Comparison of ENCODE assay signal across 10 cellular contexts in the genomic region with DNA sequence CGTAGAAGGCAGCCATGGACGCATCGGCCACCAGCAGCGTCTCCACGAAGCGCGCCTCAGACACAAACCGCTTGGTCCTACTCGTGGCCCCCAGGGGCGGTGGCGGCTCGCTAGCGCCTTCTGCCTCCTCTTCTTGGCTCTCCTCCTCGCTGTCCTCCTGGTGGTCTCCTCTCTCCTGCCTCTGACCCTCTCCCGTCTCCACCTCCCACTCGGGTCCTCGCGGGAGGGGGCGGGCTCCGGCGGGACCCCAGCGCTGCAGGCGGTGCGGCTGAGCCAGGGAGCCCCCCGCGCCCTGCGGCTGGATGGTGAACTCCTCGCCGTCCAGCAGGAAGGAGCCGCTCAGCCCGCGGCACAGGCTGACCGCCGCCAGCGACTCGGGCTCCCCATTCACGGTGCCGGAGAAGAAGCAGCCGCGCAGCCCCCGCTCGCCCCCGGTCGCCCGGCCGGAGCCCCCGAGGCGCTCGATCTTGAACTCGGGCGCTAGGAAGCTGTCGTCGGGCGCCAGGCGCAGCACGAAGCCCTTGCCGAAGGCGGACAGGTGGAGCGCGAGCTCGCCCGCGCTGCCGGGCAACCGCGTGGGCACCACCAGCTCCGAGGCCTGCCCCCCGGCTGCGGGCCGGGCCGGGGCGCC. TPM values are rescaled to one million over a fixed set of nuclear protein-coding genes. Genes with fewer than 3 reads are reported as not detected.
A peak's percentile ranks its signal among the peaks of the same experiment; 100 is the strongest.
DNase-seq lines count a peak whose midpoint lies in the region; ATAC-seq and TF ChIP-seq lines count a peak whose summit lies in the region.
"Had no signal": no experiment of that assay in that cellular context is flagged by ENCODE, and none has a peak within 500 bp of the region (broad histone marks: within the 10 kb centered on the region; RNA-seq: fewer than 3 reads in every experiment).

No MANE protein-coding gene starts in this region.

- H3F3A ChIP-seq in GM23338 (replicated peaks; ENCODE audit: low read depth) = peaks cover 15% of the 10 kb centered on the region

- no peak overlapping the region for H3K27ac Mint-ChIP-seq in GM23338

- intact Hi-C loops in right cardiac atrium (cut with DNase I) = loop anchor here (2.0 to 10.0 kb wide), 4 partner anchors 210 to 215 kb away; no protein-coding TSS in a partner anchor
- intact Hi-C loops in sigmoid colon (cut with DNase I) = loop anchor here (2.0 kb wide), 3 partner anchors 37 to 215 kb away; partner anchors contain the start of gene ZBTB44

- H3K79me2 ChIP-seq in GM23338 (replicated peaks; ENCODE audit: insufficient read depth) = no peaks in the 10 kb centered on the region

- H3K4me2 ChIP-seq in GM23338 = peak overlapping the region; percentile 90

- H3K9me2 ChIP-seq in GM23338 (ENCODE audit: insufficient read depth) = no peaks in the 10 kb centered on the region

- under 1% methylated on average over 72 of the region's 72 CpGs for WGBS in right cardiac atrium
- 1 to 2% methylated on average over 72 of the region's 72 CpGs for WGBS in sigmoid colon, 2 donors

- H3K4me3 ChIP-seq in GM23338 = peak overlapping the region; percentile 66
- peak overlapping the region; percentile 47 for H3K4me3 ChIP-seq in WERI-Rb-1 (ENCODE audit: low read depth, low read length)
- peak overlapping the region; percentile 64 for H3K4me3 ChIP-seq in right cardiac atrium (ENCODE audit: low read length)
- H3K4me3 ChIP-seq in sigmoid colon = peak overlapping the region; percentile 43 to 74 (median 60)

- no peaks in the 10 kb centered on the region for H4K20me1 ChIP-seq in GM23338 (replicated peaks; ENCODE audit: insufficient read depth)

- no peaks in the 10 kb centered on the region for H3K9me3 Mint-ChIP-seq in GM23338

- H3K27ac ChIP-seq in GM23338 (ENCODE audit: low read depth) (no peak overlapping the region), WERI-Rb-1 (no peak overlapping the region), right cardiac atrium (ENCODE audit: low read length) (no peak overlapping the region), sigmoid colon (peak overlapping the region; percentile 50 to 77 (median 59))

- DNase-seq in GM23338 (ENCODE audit: low spot score) (peak; percentile 70), WERI-Rb-1 (peak; percentile 70), right cardiac atrium (peak in 1 of 3 donors; percentile 73), sigmoid colon (peak; percentile 84), NCI-H2107 (lab: John Stamatoyannopoulos, UW) (no peak), GM10248 (ENCODE audit: extremely low spot score) (no peak), G401 (ENCODE audit: low spot score) (no peak)
- DNase-seq: SHP77 had no signal

- no peak for TF ChIP-seq POLR2A in sigmoid colon (IDR thresholded peaks at IDR 0.05)

- no peak for TF ChIP-seq EP300 in sigmoid colon (IDR thresholded peaks at IDR 0.05)

- H3K36me3 ChIP-seq in GM23338 (ENCODE audit: insufficient read depth) = no peaks in the 10 kb centered on the region
- H3K36me3 ChIP-seq in WERI-Rb-1 = no peaks in the 10 kb centered on the region
- H3K36me3 ChIP-seq in sigmoid colon = no peaks in the 10 kb centered on the region

- peaks cover 18% of the 10 kb centered on the region; the same call in 1 of the 2 replicates for H3K4me1 ChIP-seq in GM23338 (ENCODE audit: insufficient read depth)
- no peaks in the 10 kb centered on the region for H3K4me1 ChIP-seq in right cardiac atrium (ENCODE audit: control insufficient read depth, insufficient read depth, low read length)
- peaks cover 0 to 38% (median 30%) of the 10 kb centered on the region in 4 donors for H3K4me1 ChIP-seq in sigmoid colon

- peaks cover 26% of the 10 kb centered on the region for H3K4me1 Mint-ChIP-seq in GM23338

- peaks cover 13% of the 10 kb centered on the region; the same call in 2 of the 3 replicates for H3K36me3 Mint-ChIP-seq in GM23338 (ENCODE audit: low read depth)

- H2AFZ ChIP-seq in GM23338 = peak overlapping the region; percentile 69; the same call in 1 of the 2 replicates

- in situ Hi-C loops in G401 (cut with HindIII; ENCODE audit: low sequenced_read_pairs) = loop anchor here (25.0 kb wide), 1 partner anchor 435 kb away; no protein-coding TSS in a partner anchor

- POLR2A ChIA-PET in GM10248 (lab: Yijun Ruan, JAX) = no interaction called here

- peaks cover 50% of the 10 kb centered on the region for H3K27me3 Mint-ChIP-seq in GM23338 (ENCODE audit: insufficient read depth, low read depth, poor library complexity)

- H3K27me3 ChIP-seq in GM23338 (ENCODE audit: insufficient read depth) (peaks cover 44% of the 10 kb centered on the region), WERI-Rb-1 (ENCODE audit: insufficient read depth, low read depth, severe bottlenecking) (peaks cover 48% of the 10 kb centered on the region), right cardiac atrium (ENCODE audit: control insufficient read depth, insufficient read depth) (no peaks in the 10 kb centered on the region), sigmoid colon (peaks cover 0 to 11% (median 0%) of the 10 kb centered on the region in 3 donors)

- CTCF ChIA-PET in GM10248 (lab: Yijun Ruan, JAX) = interaction anchor here (18.4 kb wide), 1 partner anchor 438 kb away, joined by 447 read pairs; no protein-coding TSS in a partner anchor

- peak; percentile 31 to 64; a peak in 3 of 4 replicates for TF ChIP-seq CTCF in GM23338 (conservative IDR thresholded peaks at IDR 0.05; ENCODE audit: low read depth in 2 of 2)
- peak; percentile 73 for TF ChIP-seq CTCF in WERI-Rb-1 (IDR thresholded peaks at IDR 0.05; ENCODE audit: low read depth, low read length)
- peak; percentile 27 to 51 (median 50) for TF ChIP-seq CTCF in sigmoid colon (IDR thresholded peaks at IDR 0.05)
- no peak for TF ChIP-seq CTCF in GM10248 (IDR thresholded peaks at IDR 0.05; ENCODE audit: control extremely low read depth, extremely low read depth, low read depth, missing control alignments)

- peak overlapping the region; percentile 64 for H3K4me3 Mint-ChIP-seq in GM23338

- H3K9me3 ChIP-seq in WERI-Rb-1 (ENCODE audit: severe bottlenecking) (no peaks in the 10 kb centered on the region), right cardiac atrium (ENCODE audit: control insufficient read depth, low read length) (no peaks in the 10 kb centered on the region), sigmoid colon (no peaks in the 10 kb centered on the region)

- ATAC-seq in GM23338 = peak; percentile 45
- peak; percentile 5 to 19 for ATAC-seq in right cardiac atrium
- ATAC-seq in GM18861 (IDR thresholded peaks at IDR 0.05; ENCODE audit: unreplicated experiment) = no peak

TF ChIP-seq in GM23338, 12 proteins besides CTCF, POLR2A, EP300 and RAD21:
- peak; percentile 56 for TF ChIP-seq EZH2 (IDR thresholded peaks at IDR 0.05; ENCODE audit: low read depth, unreplicated experiment)
- TF ChIP-seq, protein P1, sequence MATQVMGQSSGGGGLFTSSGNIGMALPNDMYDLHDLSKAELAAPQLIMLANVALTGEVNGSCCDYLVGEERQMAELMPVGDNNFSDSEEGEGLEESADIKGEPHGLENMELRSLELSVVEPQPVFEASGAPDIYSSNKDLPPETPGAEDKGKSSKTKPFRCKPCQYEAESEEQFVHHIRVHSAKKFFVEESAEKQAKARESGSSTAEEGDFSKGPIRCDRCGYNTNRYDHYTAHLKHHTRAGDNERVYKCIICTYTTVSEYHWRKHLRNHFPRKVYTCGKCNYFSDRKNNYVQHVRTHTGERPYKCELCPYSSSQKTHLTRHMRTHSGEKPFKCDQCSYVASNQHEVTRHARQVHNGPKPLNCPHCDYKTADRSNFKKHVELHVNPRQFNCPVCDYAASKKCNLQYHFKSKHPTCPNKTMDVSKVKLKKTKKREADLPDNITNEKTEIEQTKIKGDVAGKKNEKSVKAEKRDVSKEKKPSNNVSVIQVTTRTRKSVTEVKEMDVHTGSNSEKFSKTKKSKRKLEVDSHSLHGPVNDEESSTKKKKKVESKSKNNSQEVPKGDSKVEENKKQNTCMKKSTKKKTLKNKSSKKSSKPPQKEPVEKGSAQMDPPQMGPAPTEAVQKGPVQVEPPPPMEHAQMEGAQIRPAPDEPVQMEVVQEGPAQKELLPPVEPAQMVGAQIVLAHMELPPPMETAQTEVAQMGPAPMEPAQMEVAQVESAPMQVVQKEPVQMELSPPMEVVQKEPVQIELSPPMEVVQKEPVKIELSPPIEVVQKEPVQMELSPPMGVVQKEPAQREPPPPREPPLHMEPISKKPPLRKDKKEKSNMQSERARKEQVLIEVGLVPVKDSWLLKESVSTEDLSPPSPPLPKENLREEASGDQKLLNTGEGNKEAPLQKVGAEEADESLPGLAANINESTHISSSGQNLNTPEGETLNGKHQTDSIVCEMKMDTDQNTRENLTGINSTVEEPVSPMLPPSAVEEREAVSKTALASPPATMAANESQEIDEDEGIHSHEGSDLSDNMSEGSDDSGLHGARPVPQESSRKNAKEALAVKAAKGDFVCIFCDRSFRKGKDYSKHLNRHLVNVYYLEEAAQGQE (IDR thresholded peaks at IDR 0.05; ENCODE audit: unreplicated experiment) = no peak

RNA-seq across cellular contexts. Expression of gene ADAMTS8, which starts 0.7 kb away (rescaled TPM):
- total RNA-seq in GM23338 (2014; rRNA removed; shearing (Covaris generic)) = 15.3 and 16.2 TPM in 2 replicates
- polyA plus RNA-seq in GM23338 (2016; fragmentation: Nextera tagmentation; extraction: Ambion mirVana) = 7.5 and 7.7 TPM in 2 replicates
- total RNA-seq in right cardiac atrium = 10 to 100 TPM in 1 of 4 donors, 1 to 10 TPM in 1, under 1 TPM in 2; 0.45 to 10.1 (median 0.95) TPM
- polyA plus RNA-seq in right cardiac atrium = 0.88 TPM
- 10 to 100 TPM in 1 of 4 donors, 1 to 10 TPM in 3; 3.5 to 11.9 (median 6.7) TPM for total RNA-seq in sigmoid colon
- polyA plus RNA-seq in sigmoid colon = 1 to 10 TPM in 1 of 3 donors, under 1 TPM in 1, not detected in 1; under 0.01 to 3.3 TPM
- total RNA-seq in G401 (2014; rRNA removed; shearing (Covaris generic)) = not detected in 2 replicates
- total RNA-seq: dermis microvascular lymphatic vessel endothelial cell had no signal

RNA-seq across cellular contexts. Expression of gene ADAMTS15, which starts 20.7 kb away (rescaled TPM):
- 5.6 and 7.7 TPM in 2 replicates for total RNA-seq in GM23338 (2014; rRNA removed; shearing (Covaris generic))
- polyA plus RNA-seq in GM23338 (2016; fragmentation: Nextera tagmentation; extraction: Ambion mirVana) (0.38 and 0.42 TPM in 2 replicates), right cardiac atrium (13.7 TPM), sigmoid colon (1 to 10 TPM in 1 of 3 donors, under 1 TPM in 2; 0.46 to 6.1 (median 0.60) TPM)
- total RNA-seq in right cardiac atrium (10 to 100 TPM; 13.4 to 30.2 (median 30.0) TPM), sigmoid colon (1 to 10 TPM; 2.1 to 8.9 (median 3.2) TPM)
- not detected in 2 replicates for total RNA-seq in G401 (2014; rRNA removed; shearing (Covaris generic))

Comparison
In these comparisons a context has a peak if more than half of its experiments do, and no peak if none do; other contexts are left out.
1. DNase-seq: peak in GM23338 (single experiment), WERI-Rb-1 (single experiment) and sigmoid colon (single experiment); none in NCI-H2107 (single experiment), GM10248 (single experiment) and G401 (single experiment).
2. H3K27ac ChIP-seq: peak in sigmoid colon (4 of 4); none in GM23338 (single experiment), WERI-Rb-1 (single experiment) and right cardiac atrium (single experiment).
3. Peak in every context shown above with its lines, with median percentiles within 50 percentile points of each other: H3K4me3 ChIP-seq.